1 cellular context compared by ENCODE assay signal in genomic region chr19:17605761-17606745, GRCh38.
TF ChIP-seq lines count a peak whose summit lies in the region.

No MANE protein-coding gene starts in this region.

TF ChIP-seq in HepG2, 621 proteins besides CTCF, POLR2A, EP300 and RAD21 (continued from another document and continues in another):
- TF ChIP-seq KIAA2018 (CRISPR knock-in tag; IDR thresholded peaks at IDR 0.05; ENCODE audit: borderline replicate concordance) (peak; percentile 82; the same call in 1 of the 2 replicates), ARNTL (CRISPR knock-in tag; IDR thresholded peaks at IDR 0.05) (peak; percentile 93), EHMT2 (IDR thresholded peaks at IDR 0.05; ENCODE audit: borderline replicate concordance, low read depth, low read length) (no peak), ZHX1 (CRISPR knock-in tag; IDR thresholded peaks at IDR 0.05; ENCODE audit: low read depth) (peak; percentile 92), SP140L (CRISPR knock-in tag; IDR thresholded peaks at IDR 0.05; ENCODE audit: borderline replicate concordance) (peak; percentile 94; the same call in 1 of the 2 replicates), KAT2B (IDR thresholded peaks at IDR 0.05; ENCODE audit: borderline replicate concordance, low read depth, low read length) (no peak), FOXK2 (IDR thresholded peaks at IDR 0.05) (no peak), ZBTB46 (CRISPR knock-in tag; IDR thresholded peaks at IDR 0.05; ENCODE audit: borderline replicate concordance) (peak; percentile 80; the same call in 1 of the 2 replicates), DPF2 (CRISPR knock-in tag; IDR thresholded peaks at IDR 0.05; ENCODE audit: borderline replicate concordance, low read depth) (no peak), POGZ (CRISPR knock-in tag; IDR thresholded peaks at IDR 0.05) (no peak; the same call in 1 of the 2 replicates), GMEB2 (CRISPR knock-in tag; IDR thresholded peaks at IDR 0.05; ENCODE audit: low read depth) (peak; percentile 72), POLR2AphosphoS2 (IDR thresholded peaks at IDR 0.05; ENCODE audit: low read depth, low read length) (no peak), ZNF644 (CRISPR knock-in tag; IDR thresholded peaks at IDR 0.05; ENCODE audit: low read depth) (no peak), TFAP4 (IDR thresholded peaks at IDR 0.05; ENCODE audit: borderline replicate concordance, low read depth) (peak; percentile 72; the same call in 1 of the 2 replicates), GATAD1 (CRISPR knock-in tag; IDR thresholded peaks at IDR 0.05) (peak; percentile 61), ZNF510 (CRISPR knock-in tag; IDR thresholded peaks at IDR 0.05; ENCODE audit: low read depth) (peak; percentile 99), PRDM4 (CRISPR knock-in tag; IDR thresholded peaks at IDR 0.05; ENCODE audit: borderline replicate concordance) (peak; percentile 87; the same call in 1 of the 2 replicates), NFE2L2 (IDR thresholded peaks at IDR 0.05; ENCODE audit: low read length) (no peak), BATF2 (CRISPR knock-in tag; IDR thresholded peaks at IDR 0.05) (peak; percentile 99), SRSF1 (optimal IDR thresholded peaks at IDR 0.05; ENCODE audit: low read depth, low read length) (peak; percentile 75), HMGXB4 (CRISPR knock-in tag; IDR thresholded peaks at IDR 0.05; ENCODE audit: borderline replicate concordance in 1 of 2, low read depth in 1 of 2) (peak; percentile 92), SALL1 (CRISPR knock-in tag; IDR thresholded peaks at IDR 0.05) (peak; percentile 99), ZNF383 (CRISPR knock-in tag; IDR thresholded peaks at IDR 0.05; ENCODE audit: borderline replicate concordance) (peak; percentile 76; the same call in 1 of the 2 replicates), ZNF503 (CRISPR knock-in tag; IDR thresholded peaks at IDR 0.05) (peak; percentile 75; the same call in 1 of the 2 replicates), THAP7 (CRISPR knock-in tag; IDR thresholded peaks at IDR 0.05) (peak; percentile 98; the same call in 1 of the 2 replicates), ZNF350 (CRISPR knock-in tag; IDR thresholded peaks at IDR 0.05; ENCODE audit: borderline replicate concordance, low read depth) (peak; percentile 56; the same call in 1 of the 2 replicates), ZFP36L2 (CRISPR knock-in tag; IDR thresholded peaks at IDR 0.05) (0 out of 2 replicates have a peak, but pooled peaks have one; percentile 44)
